ENCODE assay signal across 1 cellular context in genomic region chr16:75129416-75130149, GRCh38.
TF ChIP-seq lines count a peak whose summit lies in the region.
"Not testable (repeated sequence)": the region's sequence is repeated elsewhere in the genome, so short reads cannot be mapped to it uniquely, and the experiment has no call there.

No MANE protein-coding gene starts in this region.

TF ChIP-seq in K562, 482 proteins besides CTCF, POLR2A, EP300 and RAD21:
- TF ChIP-seq ESRRA (IDR thresholded peaks at IDR 0.05; ENCODE audit: borderline replicate concordance, low read depth) (peak; percentile 90; the same call in 1 of the 2 replicates), KDM1A (IDR thresholded peaks at IDR 0.05) (peak; percentile 60 to 75), PKNOX1 (IDR thresholded peaks at IDR 0.05) (peak; percentile 82), DPF2 (IDR thresholded peaks at IDR 0.05) (0 out of 2 replicates have a peak, but pooled peaks have one; percentile 51), SMARCE1 (IDR thresholded peaks at IDR 0.05) (peak; percentile 29; the same call in 1 of the 2 replicates), ARID1B (IDR thresholded peaks at IDR 0.05) (peak; percentile 44), CEBPB (tag; IDR thresholded peaks at IDR 0.05) (peak; percentile 51; the same call in 1 of the 2 replicates), ZBTB40 (IDR thresholded peaks at IDR 0.05) (peak; percentile 26; the same call in 1 of the 2 replicates), ID3 (tag; IDR thresholded peaks at IDR 0.05) (peak; percentile 40; the same call in 1 of the 2 replicates), ZNF384 (IDR thresholded peaks at IDR 0.05; ENCODE audit: low read depth, low read length) (peak; percentile 67; the same call in 1 of the 2 replicates), MEIS2 (IDR thresholded peaks at IDR 0.05; ENCODE audit: partially characterized antibody) (peak; percentile 80), HDAC2 (IDR thresholded peaks at IDR 0.05) (peak; percentile 51; the same call in 1 of the 2 replicates), NR2C2 (tag; IDR thresholded peaks at IDR 0.05) (peak; percentile 37), LCOR (CRISPR knock-in tag; IDR thresholded peaks at IDR 0.05) (0 out of 2 replicates have a peak, but pooled peaks have one; percentile 12), MLLT1 (IDR thresholded peaks at IDR 0.05) (peak in 1 of 2 experiments; percentile 95; a peak in 2 of 4 replicates), SOX6 (IDR thresholded peaks at IDR 0.05) (peak; percentile 63; the same call in 1 of the 2 replicates), PBX2 (tag; conservative IDR thresholded peaks at IDR 0.05; ENCODE audit: low read depth) (peak; percentile 66; the same call in 1 of the 2 replicates), HES1 (IDR thresholded peaks at IDR 0.05; ENCODE audit: low read depth) (peak; percentile 69), NFIC (IDR thresholded peaks at IDR 0.05) (peak; percentile 95), CBFA2T3 (IDR thresholded peaks at IDR 0.05) (peak; percentile 34; the same call in 1 of the 2 replicates)
- TF ChIP-seq ZBTB40 (CRISPR knock-in tag; IDR thresholded peaks at IDR 0.05); ID3 (CRISPR knock-in tag; IDR thresholded peaks at IDR 0.05); NR2C2 (CRISPR knock-in tag; IDR thresholded peaks at IDR 0.05); PBX2 (CRISPR knock-in tag; IDR thresholded peaks at IDR 0.05; ENCODE audit: low read depth): not testable (repeated sequence)
